Comparison of ENCODE assay signal across 10 cellular contexts in genomic region chr9:132350861-132351315, GRCh38. TPM values are rescaled to one million over a fixed set of nuclear protein-coding genes. Genes with fewer than 3 reads are reported as not detected.
DNase-seq lines count a peak whose midpoint lies in the region; ATAC-seq, FAIRE-seq and TF ChIP-seq lines count a peak whose summit lies in the region.
"Had no signal": no experiment of that assay in that cellular context is flagged by ENCODE, and none has a peak within 500 bp of the region (broad histone marks: within the 10 kb centered on the region; RNA-seq: fewer than 3 reads in every experiment).

No MANE protein-coding gene starts in this region.

- peaks cover 61% of the 10 kb centered on the region for H3K4me1 Mint-ChIP-seq in CD8-positive, alpha-beta T cell (ENCODE audit: low read depth)
- H3K4me1 Mint-ChIP-seq in naive B cell = peaks cover 32 to 59% (median 44%) of the 10 kb centered on the region in 3 donors

- FAIRE-seq in GM12892 (lab: Jason Lieb, UNC) = no peak

- peak overlapping the region; percentile 98 for H3K27ac Mint-ChIP-seq in CD8-positive, alpha-beta T cell
- peak overlapping the region in 5 of 6 donors; percentile 6 to 97 (median 75) for H3K27ac Mint-ChIP-seq in naive B cell

- no peak overlapping the region for H2AFZ ChIP-seq in KMS-11 (ENCODE audit: low read depth)

- peak overlapping the region; percentile 31 for H3K4me3 ChIP-seq in CD8-positive, alpha-beta T cell (ENCODE audit: low read depth, low read length)
- H3K4me3 ChIP-seq in KMS-11 (IDR thresholded peaks at IDR 0.05; ENCODE audit: insufficient read depth, low read depth, low read length) (no peak overlapping the region), adipocyte (ENCODE audit: low read length) (peak overlapping the region; percentile 71)

- H3K9me3 Mint-ChIP-seq in CD8-positive, alpha-beta T cell = no peaks in the 10 kb centered on the region
- no peaks in the 10 kb centered on the region for H3K9me3 Mint-ChIP-seq in naive B cell

- H3K4me1 ChIP-seq in CD8-positive, alpha-beta T cell (ENCODE audit: insufficient read depth, low read length) = peaks cover 51% of the 10 kb centered on the region
- peaks cover 62% of the 10 kb centered on the region for H3K4me1 ChIP-seq in KMS-11 (ENCODE audit: low read depth, poor library complexity, severe bottlenecking)
- peaks cover 37% of the 10 kb centered on the region for H3K4me1 ChIP-seq in adipocyte (ENCODE audit: control insufficient read depth, insufficient read depth, low read length)

- peak overlapping the region; percentile 87 for H3K4me3 Mint-ChIP-seq in CD8-positive, alpha-beta T cell
- peak overlapping the region; percentile 50 to 98 (median 90) for H3K4me3 Mint-ChIP-seq in naive B cell

- peaks cover 31% of the 10 kb centered on the region for H3K79me2 ChIP-seq in KMS-11 (ENCODE audit: insufficient read depth, low read depth)

- peak in 3 of 7 experiments; percentile 24 to 40 (median 27) for DNase-seq in CD8-positive, alpha-beta T cell
- DNase-seq in adipocyte (ENCODE audit: low read depth) (peak; percentile 16), naive B cell (peak; percentile 42), NCI-H1436 treated with DMSO at 0.1 percent for 48 hours (lab: John Stamatoyannopoulos, UW) (no peak), GM12892 (ENCODE audit: insufficient read length) (no peak)

- intact Hi-C loops in CD8-positive, alpha-beta T cell (cut with DNase I, micrococcal nuclease) = loop anchor here (5.0 to 10.0 kb wide), 5 partner anchors 109 to 1226 kb away; partner anchors contain the start of genes CACFD1 (in 1 of the 2), NUP214 (in 1 of the 2) and PRRC2B (in 1 of the 2)

- TF ChIP-seq CTCF in CD8-positive, alpha-beta T cell (IDR thresholded peaks at IDR 0.05) = no peak
- no peak for TF ChIP-seq CTCF in KMS-11 (conservative IDR thresholded peaks at IDR 0.05; ENCODE audit: low read depth, low read length)

- H3K27me3 Mint-ChIP-seq in CD8-positive, alpha-beta T cell (ENCODE audit: low read depth) = no peaks in the 10 kb centered on the region
- no peaks in the 10 kb centered on the region for H3K27me3 Mint-ChIP-seq in naive B cell

- H3K9me3 ChIP-seq in CD8-positive, alpha-beta T cell (ENCODE audit: low read length) = no peaks in the 10 kb centered on the region
- H3K9me3 ChIP-seq in adipocyte (ENCODE audit: control insufficient read depth, low read length) = no peaks in the 10 kb centered on the region

- ATAC-seq in CD8-positive, alpha-beta T cell = peak; percentile 10
- no peak for ATAC-seq in naive B cell (ENCODE audit: low read depth in 2 of 2)
- no peak for ATAC-seq in GM18868 (IDR thresholded peaks at IDR 0.05; ENCODE audit: unreplicated experiment)
- no peak for ATAC-seq in GM18873 (IDR thresholded peaks at IDR 0.05; ENCODE audit: low FRiP score, unreplicated experiment)

- CTCF ChIA-PET in CD8-positive, alpha-beta T cell (lab: Charles Lee) = interaction anchor here (1.0 to 1.1 kb wide), 2 partner anchors 33 to 588 kb away, joined by 3 to 7 read pairs; no protein-coding TSS in a partner anchor

- peaks cover 41% of the 10 kb centered on the region for H3K36me3 ChIP-seq in CD8-positive, alpha-beta T cell (ENCODE audit: insufficient read depth, low read length)
- H3K36me3 ChIP-seq in KMS-11 (ENCODE audit: insufficient read depth) = no peaks in the 10 kb centered on the region; the same call in 1 of the 2 replicates
- peaks cover 67% of the 10 kb centered on the region for H3K36me3 ChIP-seq in adipocyte (ENCODE audit: control insufficient read depth, insufficient read depth, low read length, severe bottlenecking)

- peaks cover 62% of the 10 kb centered on the region for H3K36me3 Mint-ChIP-seq in CD8-positive, alpha-beta T cell
- H3K36me3 Mint-ChIP-seq in naive B cell = peaks cover 19 to 33% of the 10 kb centered on the region in 2 donors

- POLR2A ChIA-PET in CD8-positive, alpha-beta T cell (lab: Charles Lee) = interaction anchor here (1.1 to 1.3 kb wide), 2 partner anchors 33 to 110 kb away, joined by 3 read pairs; no protein-coding TSS in a partner anchor

- TF ChIP-seq POLR2A in GM12892 (IDR thresholded peaks at IDR 0.05; ENCODE audit: low read depth, low read length) = no peak

- H3K9ac ChIP-seq in KMS-11 (no peak overlapping the region), adipocyte (ENCODE audit: low read length) (peak overlapping the region; percentile 57)

- H4K20me1 ChIP-seq in KMS-11 (ENCODE audit: insufficient read depth) = no peaks in the 10 kb centered on the region

- H3K4me2 ChIP-seq in KMS-11 = peak overlapping the region; percentile 90

- no peaks in the 10 kb centered on the region for H3K27me3 ChIP-seq in CD8-positive, alpha-beta T cell (ENCODE audit: insufficient read depth, low read length)
- H3K27me3 ChIP-seq in KMS-11 (ENCODE audit: insufficient read depth, low read depth) (no peaks in the 10 kb centered on the region), adipocyte (replicated peaks; ENCODE audit: control insufficient read depth, insufficient read depth, low read length) (no peaks in the 10 kb centered on the region)

- H3K27ac ChIP-seq in CD8-positive, alpha-beta T cell (ENCODE audit: low read depth, low read length) = peak overlapping the region; percentile 36
- H3K27ac ChIP-seq in KMS-11 = peak overlapping the region; percentile 56

RNA-seq across cellular contexts. Expression of gene SETX, which starts 3.9 kb away (rescaled TPM):
- 10 to 100 TPM; 37.5 to 40.7 TPM for total RNA-seq in CD8-positive, alpha-beta T cell
- 10 to 100 TPM; 12.7 to 70.1 (median 46.5) TPM for polyA plus RNA-seq in naive B cell (ENCODE audit: low read depth in 6 of 6)
- 20.2 TPM for polyA plus RNA-seq in GM12892 (2012; ENCODE audit: missing spikeins)

RNA-seq across cellular contexts. Expression of gene TTF1, which starts 55.8 kb away (rescaled TPM):
- 10 to 100 TPM; 14.5 to 15.0 TPM for total RNA-seq in CD8-positive, alpha-beta T cell
- polyA plus RNA-seq in naive B cell (ENCODE audit: low read depth in 6 of 6) = 10 to 100 TPM in 1 of 6 donors, 1 to 10 TPM in 5; 4.3 to 11.6 (median 8.9) TPM
- 20.4 TPM for polyA plus RNA-seq in GM12892 (2012; ENCODE audit: missing spikeins)

RNA-seq across cellular contexts. Expression of gene CFAP77, which starts 59.1 kb away (rescaled TPM):
- not detected for total RNA-seq in CD8-positive, alpha-beta T cell
- under 1 TPM in 1 of 6 donors, not detected in 5; 0.16 TPM for polyA plus RNA-seq in naive B cell (ENCODE audit: low read depth in 6 of 6)
- not detected for polyA plus RNA-seq in GM12892 (2012; ENCODE audit: missing spikeins)
- total RNA-seq: HT1080; T-helper 2 cell treated with Interferon-gamma antibody and Interleukin-4, amounts not matched to agents 100 ng/mL and 5 ng/mL, for 36 hours had no signal

Comparison
In these comparisons a context has a peak if more than half of its experiments do, and no peak if none do; other contexts are left out.
1. DNase-seq: peak in adipocyte (single experiment) and naive B cell (single experiment); none in NCI-H1436 treated with DMSO at 0.1 percent for 48 hours (single experiment) and GM12892 (single experiment).